In genomic region chr2:218995972-218996644, GRCh38 we compare ENCODE assay signal across 8 cellular contexts. TPM values are rescaled to one million over a fixed set of nuclear protein-coding genes. Genes with fewer than 3 reads are reported as not detected.
DNase-seq lines count a peak whose midpoint lies in the region; ATAC-seq and TF ChIP-seq lines count a peak whose summit lies in the region.

No MANE protein-coding gene starts in this region.

- H3K27ac Mint-ChIP-seq in activated CD4-positive, alpha-beta T cell treated with anti-CD3 and anti-CD28 coated beads, Interleukin-2, amount 10 ng/mL, durations not matched to agents 7 days and 5 days, result no peak overlapping the region

- ATAC-seq in HG03135 (IDR thresholded peaks at IDR 0.05; ENCODE audit: unreplicated experiment) (peak; percentile 57), GM21381 (IDR thresholded peaks at IDR 0.05; ENCODE audit: unreplicated experiment) (no peak)

- H3K4me1 ChIP-seq in DOHH2 (ENCODE audit: control insufficient read depth, low read length) (peaks cover 8% of the 10 kb centered on the region; the same call in 1 of the 2 replicates), liver (ENCODE audit: control insufficient read depth in 4 of 4, insufficient read depth in 4 of 4, low read length in 3 of 4) (peaks cover 11 to 38% (median 24%) of the 10 kb centered on the region in 4 donors)

- H3K9me2 ChIP-seq in DOHH2 (replicated peaks; ENCODE audit: control insufficient read depth, low read length), result no peaks in the 10 kb centered on the region

- no peaks in the 10 kb centered on the region for H3K9me3 Mint-ChIP-seq in activated CD4-positive, alpha-beta T cell treated with anti-CD3 and anti-CD28 coated beads, Interleukin-2, amount 10 ng/mL, durations not matched to agents 7 days and 5 days

- peak overlapping the region in 1 of 2 donors; percentile 33 for H3K9ac ChIP-seq in liver (ENCODE audit: low read depth in 1 of 2, low read length in 2 of 2)

- TF ChIP-seq CTCF in DOHH2 (IDR thresholded peaks at IDR 0.05; ENCODE audit: low read depth, low read length, poor library complexity, severe bottlenecking) (peak; percentile 89), liver (IDR thresholded peaks at IDR 0.05; ENCODE audit: low read depth, low read length, missing input control) (peak; percentile 87)

- no peaks in the 10 kb centered on the region for H3K79me2 ChIP-seq in DOHH2 (ENCODE audit: control insufficient read depth, low read length)

- H3K4me3 ChIP-seq in DOHH2 (ENCODE audit: low read length) (peak overlapping the region; percentile 44; the same call in 1 of the 2 replicates), liver (ENCODE audit: low read depth in 1 of 3, low read length in 3 of 3) (peak overlapping the region in 2 of 3 donors; percentile 25 to 58)

- peaks cover 2% of the 10 kb centered on the region for H3K4me1 Mint-ChIP-seq in activated CD4-positive, alpha-beta T cell treated with anti-CD3 and anti-CD28 coated beads, Interleukin-2, amount 10 ng/mL, durations not matched to agents 7 days and 5 days

- H3K27me3 Mint-ChIP-seq in activated CD4-positive, alpha-beta T cell treated with anti-CD3 and anti-CD28 coated beads, Interleukin-2, amount 10 ng/mL, durations not matched to agents 7 days and 5 days, result peaks cover 81% of the 10 kb centered on the region

- CTCF ChIA-PET in activated CD4-positive, alpha-beta T cell treated with anti-CD3 and anti-CD28 coated beads, Interleukin-2, amount 10 ng/mL, durations not matched to agents 7 days and 5 days (lab: Charles Lee), result interaction anchor here (0.8 to 3.2 kb wide), 9 partner anchors 9 to 299 kb away, joined by 3 to 16 read pairs (median 5); no protein-coding TSS in a partner anchor

- POLR2A ChIA-PET in activated CD4-positive, alpha-beta T cell treated with anti-CD3 and anti-CD28 coated beads, Interleukin-2, amount 10 ng/mL, durations not matched to agents 7 days and 5 days (lab: Charles Lee), result no interaction called here

- no peak overlapping the region for H3K4me3 Mint-ChIP-seq in activated CD4-positive, alpha-beta T cell treated with anti-CD3 and anti-CD28 coated beads, Interleukin-2, amount 10 ng/mL, durations not matched to agents 7 days and 5 days

- H3K27me3 ChIP-seq in DOHH2 (ENCODE audit: control insufficient read depth, low read length) (peaks cover 86% of the 10 kb centered on the region), liver (ENCODE audit: control insufficient read depth in 4 of 4, insufficient read depth in 4 of 4, low read length in 3 of 4) (peaks cover 5 to 14% (median 9%) of the 10 kb centered on the region in 4 donors)

- WGBS in liver, result 5% methylated on average over 42 of the region's 42 CpGs

- H3K27ac ChIP-seq in DOHH2 (ENCODE audit: low read depth, low read length) (no peak overlapping the region), liver (ENCODE audit: low read depth in 1 of 2, low read length in 2 of 2) (peak overlapping the region; percentile 67 to 69)

- TF ChIP-seq RAD21 in liver (IDR thresholded peaks at IDR 0.05), result peak; percentile 90 to 95

- H3K9me3 ChIP-seq in DOHH2 (ENCODE audit: control insufficient read depth, insufficient read depth, low read length) (no peaks in the 10 kb centered on the region), liver (ENCODE audit: control insufficient read depth in 4 of 4, low read length in 3 of 4) (no peaks in the 10 kb centered on the region)

- H3K36me3 Mint-ChIP-seq in activated CD4-positive, alpha-beta T cell treated with anti-CD3 and anti-CD28 coated beads, Interleukin-2, amount 10 ng/mL, durations not matched to agents 7 days and 5 days (ENCODE audit: low read depth), result no peaks in the 10 kb centered on the region

- H3F3A ChIP-seq in DOHH2 (ENCODE audit: control insufficient read depth, insufficient read depth), result no peaks in the 10 kb centered on the region

- H4K20me1 ChIP-seq in DOHH2 (ENCODE audit: control insufficient read depth, insufficient read depth, low read depth, low read length), result no peaks in the 10 kb centered on the region

- DNase-seq in NCI-H446 treated with DMSO at 0.1 percent for 48 hours (lab: John Stamatoyannopoulos, UW) (peak; percentile 45), dermis blood vessel endothelial cell (peak; percentile 78)
- peak; percentile 74 for DNase-seq in activated CD4-positive, alpha-beta T cell treated with anti-CD3 and anti-CD28 coated beads, Interleukin-2, amount 10 ng/mL, durations not matched to agents 7 days and 5 days
- DNase-seq in stimulated activated CD4-positive, alpha-beta T cell treated with anti-CD3 and anti-CD28 coated beads, Interleukin-4, amount 100 ng/mL, for 1 hour, result peak; percentile 82

- H3K4me2 ChIP-seq in DOHH2 (ENCODE audit: low read length), result peak overlapping the region; percentile 56; the same call in 1 of the 2 replicates

- H3K36me3 ChIP-seq in DOHH2 (ENCODE audit: control insufficient read depth, low read length) (no peaks in the 10 kb centered on the region), liver (ENCODE audit: control insufficient read depth in 4 of 4, insufficient read depth in 3 of 4, low read depth in 1 of 4, low read length in 3 of 4) (no peaks in the 10 kb centered on the region)

TF ChIP-seq in liver, 16 proteins besides CTCF, POLR2A, EP300 and RAD21:
- TF ChIP-seq TAF1 (conservative IDR thresholded peaks at IDR 0.05) (no peak), GABPA (IDR thresholded peaks at IDR 0.05 in 1 of 2, conservative IDR thresholded peaks at IDR 0.05 in 1 of 2) (no peak), FOXA1 (IDR thresholded peaks at IDR 0.05) (no peak), HNF4G (IDR thresholded peaks at IDR 0.05) (no peak), SP1 (IDR thresholded peaks at IDR 0.05) (peak; percentile 41), EGR1 (IDR thresholded peaks at IDR 0.05; ENCODE audit: low read depth in 2 of 2) (no peak)

RNA-seq across cellular contexts. Expression of gene CRYBA2, which starts 2.9 kb away (rescaled TPM):
- not detected for total RNA-seq in activated CD4-positive, alpha-beta T cell treated with anti-CD3 and anti-CD28 coated beads, Interleukin-2, amount 10 ng/mL, durations not matched to agents 7 days and 5 days
- total RNA-seq in dermis blood vessel endothelial cell (not detected in 2 replicates), liver (not detected)
- polyA plus RNA-seq in liver, result not detected

RNA-seq across cellular contexts. Expression of gene FEV, which starts 11.1 kb away (rescaled TPM):
- not detected for total RNA-seq in activated CD4-positive, alpha-beta T cell treated with anti-CD3 and anti-CD28 coated beads, Interleukin-2, amount 10 ng/mL, durations not matched to agents 7 days and 5 days
- total RNA-seq in dermis blood vessel endothelial cell, result not detected in 2 replicates
- total RNA-seq in liver, result not detected
- not detected for polyA plus RNA-seq in liver

RNA-seq across cellular contexts. Expression of gene CDK5R2, which starts 36.6 kb away (rescaled TPM):
- total RNA-seq in activated CD4-positive, alpha-beta T cell treated with anti-CD3 and anti-CD28 coated beads, Interleukin-2, amount 10 ng/mL, durations not matched to agents 7 days and 5 days, result not detected
- total RNA-seq in dermis blood vessel endothelial cell (not detected in 2 replicates), liver (not detected)
- polyA plus RNA-seq in liver, result not detected

RNA-seq across cellular contexts. Expression of gene CFAP65, which starts 45.2 kb away (rescaled TPM):
- not detected for total RNA-seq in activated CD4-positive, alpha-beta T cell treated with anti-CD3 and anti-CD28 coated beads, Interleukin-2, amount 10 ng/mL, durations not matched to agents 7 days and 5 days
- total RNA-seq in dermis blood vessel endothelial cell (not detected in 2 replicates), liver (not detected)
- not detected for polyA plus RNA-seq in liver
